Comparison of ENCODE assay signal across 8 cellular contexts in genomic region chr21:36964832-36965719, GRCh38. TPM values are rescaled to one million over a fixed set of nuclear protein-coding genes. Genes with fewer than 3 reads are reported as not detected.
DNase-seq lines count a peak whose midpoint lies in the region; ATAC-seq, FAIRE-seq and TF ChIP-seq lines count a peak whose summit lies in the region.

No MANE protein-coding gene starts in this region.

- H3K27me3 Mint-ChIP-seq in chondrocyte (ENCODE audit: low read depth) (no peaks in the 10 kb centered on the region), neural progenitor cell (ENCODE audit: insufficient read depth, low read depth) (peaks cover 5% of the 10 kb centered on the region)

- no peak overlapping the region for H3K27ac ChIP-seq in neural progenitor cell

- no peaks in the 10 kb centered on the region for H3K9me3 ChIP-seq in neural progenitor cell (ENCODE audit: low read depth)

- H3K4me2 ChIP-seq in neural progenitor cell: no peak overlapping the region

- peak overlapping the region; percentile 94 for H3K4me3 ChIP-seq in neural progenitor cell

- H3K4me1 Mint-ChIP-seq in chondrocyte (ENCODE audit: low read depth) (peaks cover 21% of the 10 kb centered on the region), neural progenitor cell (peaks cover 15% of the 10 kb centered on the region)

- peaks cover 28% of the 10 kb centered on the region for H3F3A ChIP-seq in neural progenitor cell (ENCODE audit: low read depth)

- H3K27me3 ChIP-seq in neural progenitor cell: no peaks in the 10 kb centered on the region

- DNase-seq in GM12891 (ENCODE audit: insufficient read length, low spot score) (no peak), NCI-H69 (lab: John Stamatoyannopoulos, UW) (peak; percentile 31), chondrocyte (ENCODE audit: low spot score) (no peak), neural progenitor cell (ENCODE audit: low spot score) (no peak), ACHN (no peak), left ventricle myocardium superior (no peak)
- DNase-seq in stimulated activated CD4-positive, alpha-beta T cell treated with anti-CD3 and anti-CD28 coated beads, Interleukin-1b, Interleukin-23, amount 100 ng/mL, for 48 hours: no peak

- TF ChIP-seq POLR2A in GM12891 (IDR thresholded peaks at IDR 0.05; ENCODE audit: low read depth, low read length): no peak

- H3K36me3 Mint-ChIP-seq in chondrocyte (ENCODE audit: low read depth): peaks cover 8% of the 10 kb centered on the region
- H3K36me3 Mint-ChIP-seq in neural progenitor cell: peaks cover 10% of the 10 kb centered on the region

- H3K36me3 ChIP-seq in neural progenitor cell: no peaks in the 10 kb centered on the region

- H3K4me3 Mint-ChIP-seq in chondrocyte (ENCODE audit: unreplicated experiment) (peak overlapping the region; percentile 76), neural progenitor cell (peak overlapping the region; percentile 87)

- H2AFZ ChIP-seq in neural progenitor cell (replicated peaks): no peak overlapping the region

- peak; percentile 81 for FAIRE-seq in GM12891 (lab: Jason Lieb, UNC)

- no peaks in the 10 kb centered on the region for H3K79me2 ChIP-seq in neural progenitor cell (ENCODE audit: low read depth)

- TF ChIP-seq CTCF in chondrocyte (IDR thresholded peaks at IDR 0.05) (no peak), neural progenitor cell (IDR thresholded peaks at IDR 0.05) (no peak)

- in situ Hi-C loops in ACHN (cut with HindIII; ENCODE audit: low pct_ligation_motif_present, low pct_unique_long_range_greater_than_20kb, low sequenced_read_pairs): no loop called here

- intact Hi-C loops in left ventricle myocardium superior (cut with micrococcal nuclease): no loop called here

- H3K9ac ChIP-seq in neural progenitor cell: no peak overlapping the region

- no peaks in the 10 kb centered on the region for H3K4me1 ChIP-seq in neural progenitor cell

- H3K9me3 Mint-ChIP-seq in chondrocyte (ENCODE audit: low read depth) (no peaks in the 10 kb centered on the region), neural progenitor cell (no peaks in the 10 kb centered on the region)

- H4K20me1 ChIP-seq in neural progenitor cell (ENCODE audit: low read depth): no peaks in the 10 kb centered on the region

- ATAC-seq in left ventricle myocardium superior: no peak
- ATAC-seq in GM21576 (IDR thresholded peaks at IDR 0.05; ENCODE audit: unreplicated experiment): no peak

- H3K27ac Mint-ChIP-seq in chondrocyte (ENCODE audit: unreplicated experiment) (peak overlapping the region; percentile 88), neural progenitor cell (peak overlapping the region; percentile 75)

TF ChIP-seq in GM12891, 5 proteins besides CTCF, POLR2A, EP300 and RAD21:
- TF ChIP-seq SPI1 (IDR thresholded peaks at IDR 0.05; ENCODE audit: low read depth, low read length): no peak
- no peak for TF ChIP-seq POLR2AphosphoS5 (IDR thresholded peaks at IDR 0.05; ENCODE audit: low read depth, low read length)
TF ChIP-seq in GM12891: peak in this region for 0.

RNA-seq across cellular contexts. Expression of gene HLCS, which starts 1.4 kb away (rescaled TPM):
- 4.8 TPM for polyA plus RNA-seq in GM12891 (2012; ENCODE audit: low read depth, missing spikeins)
- total RNA-seq in chondrocyte (27.0 to 32.9 TPM (median 30.4 TPM) in 3 replicates), neural progenitor cell (ENCODE audit: low replicate concordance) (20.4 and 25.0 TPM in 2 replicates), left ventricle myocardium superior (6.2 TPM)

RNA-seq across cellular contexts. Expression of gene RIPPLY3, which starts 41.4 kb away (rescaled TPM):
- not detected for polyA plus RNA-seq in GM12891 (2012; ENCODE audit: low read depth, missing spikeins)
- total RNA-seq in chondrocyte: 0.21 to 0.37 TPM in 2 of 3 replicates, not detected in the other
- total RNA-seq in neural progenitor cell (ENCODE audit: low replicate concordance): 2.8 and 4.3 TPM in 2 replicates
- total RNA-seq in left ventricle myocardium superior: not detected
